ENCODE assay signal across 8 cellular contexts in the genomic region with DNA sequence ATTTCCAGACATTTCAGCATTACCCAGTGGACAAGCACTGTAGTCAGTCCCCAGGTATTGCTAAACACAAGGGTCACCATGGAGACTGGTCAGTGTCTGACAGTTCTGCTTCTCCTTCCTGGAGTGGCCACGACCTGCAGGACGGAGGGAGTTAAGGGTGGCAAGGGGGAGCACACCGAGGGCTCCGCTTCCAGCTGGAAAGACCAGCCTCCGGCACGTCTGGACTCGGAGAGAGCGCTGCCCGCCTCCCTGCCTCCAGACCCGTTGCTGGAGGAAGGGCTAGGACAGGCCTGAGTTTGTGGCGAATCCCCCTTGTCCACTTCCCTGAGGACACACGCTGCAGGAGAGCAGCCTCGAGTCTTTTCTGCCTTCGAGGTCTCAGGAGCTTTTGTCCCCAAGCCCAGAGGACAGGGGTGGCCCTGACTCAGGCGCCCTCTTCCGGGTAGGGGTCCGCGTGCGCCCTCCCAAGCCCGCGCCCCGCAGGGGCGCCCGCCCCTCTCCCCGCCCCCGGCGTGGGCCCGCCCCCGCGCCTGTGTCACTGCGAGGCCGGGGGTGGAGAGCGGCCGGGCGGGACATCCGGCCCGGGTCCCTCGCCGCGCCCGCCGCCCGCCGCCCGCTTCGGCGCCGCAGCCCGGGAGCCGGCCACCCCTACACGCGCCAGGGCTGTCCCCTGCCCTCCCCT. TPM values are rescaled to one million over a fixed set of nuclear protein-coding genes. Genes with fewer than 3 reads are reported as not detected.
A peak's percentile ranks its signal among the peaks of the same experiment; 100 is the strongest.
DNase-seq lines count a peak whose midpoint lies in the region; ATAC-seq and TF ChIP-seq lines count a peak whose summit lies in the region.

A gene with protein sequence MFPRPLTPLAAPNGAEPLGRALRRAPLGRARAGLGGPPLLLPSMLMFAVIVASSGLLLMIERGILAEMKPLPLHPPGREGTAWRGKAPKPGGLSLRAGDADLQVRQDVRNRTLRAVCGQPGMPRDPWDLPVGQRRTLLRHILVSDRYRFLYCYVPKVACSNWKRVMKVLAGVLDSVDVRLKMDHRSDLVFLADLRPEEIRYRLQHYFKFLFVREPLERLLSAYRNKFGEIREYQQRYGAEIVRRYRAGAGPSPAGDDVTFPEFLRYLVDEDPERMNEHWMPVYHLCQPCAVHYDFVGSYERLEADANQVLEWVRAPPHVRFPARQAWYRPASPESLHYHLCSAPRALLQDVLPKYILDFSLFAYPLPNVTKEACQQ (plus strand): TSS at position 562 of the 682 bp plus-strand sequence. CDS start 230 bp downstream, outside the sequence.

- TF ChIP-seq CTCF in lower lobe of right lung (IDR thresholded peaks at IDR 0.05): no peak

- H3K27ac Mint-ChIP-seq in activated CD4-positive, alpha-beta memory T cell treated with anti-CD3 and anti-CD28 coated beads, Interleukin-2, amount 10 ng/mL, durations not matched to agents 7 days and 5 days: peak within 1 kb of the TSS; percentile 79

- H3K4me3 ChIP-seq in lower lobe of right lung: peak within 1 kb of the TSS; percentile 96

- peaks cover 5% of the 10 kb centered on the region for H3K36me3 Mint-ChIP-seq in activated CD4-positive, alpha-beta memory T cell treated with anti-CD3 and anti-CD28 coated beads, Interleukin-2, amount 10 ng/mL, durations not matched to agents 7 days and 5 days (ENCODE audit: low read depth)

- POLR2A ChIA-PET in activated CD4-positive, alpha-beta memory T cell treated with anti-CD3 and anti-CD28 coated beads, Interleukin-2, amount 10 ng/mL, durations not matched to agents 7 days and 5 days (lab: Charles Lee): interaction anchor here (1.4 to 2.9 kb wide), 3 partner anchors 14 to 30 kb away, joined by 5 to 15 read pairs (median 6); a partner anchor contains a TSS

- no peaks in the 10 kb centered on the region for H3K9me3 ChIP-seq in lower lobe of right lung

- DNase-seq in DMS 273 (lab: John Stamatoyannopoulos, UW; ENCODE audit: unreplicated experiment) (peak; percentile 77), DMS 273 treated with DMSO at 0.1 percent for 48 hours (lab: John Stamatoyannopoulos, UW) (no peak), NCI-H2227 (lab: John Stamatoyannopoulos, UW; ENCODE audit: unreplicated experiment) (peak; percentile 72), lower lobe of right lung (peak; percentile 69)
- DNase-seq in activated CD4-positive, alpha-beta memory T cell treated with anti-CD3 and anti-CD28 coated beads, Interleukin-2, amount 10 ng/mL, durations not matched to agents 7 days and 5 days: peak; percentile 69
- peak; percentile 60 for DNase-seq in effector CD8-positive, alpha-beta T cell (lab: John Stamatoyannopoulos, UW)
- DNase-seq in stimulated activated CD8-positive, alpha-beta memory T cell treated with anti-CD3 and anti-CD28 coated beads, Interleukin-15, amount 100 ng/mL, for 24 hours (ENCODE audit: low read depth): peak; percentile 26

- H3K27me3 ChIP-seq in lower lobe of right lung (ENCODE audit: low read depth): no peaks in the 10 kb centered on the region

- H3K36me3 ChIP-seq in lower lobe of right lung: peaks cover 15% of the 10 kb centered on the region

- peak within 1 kb of the TSS; percentile 92 for H3K4me3 Mint-ChIP-seq in activated CD4-positive, alpha-beta memory T cell treated with anti-CD3 and anti-CD28 coated beads, Interleukin-2, amount 10 ng/mL, durations not matched to agents 7 days and 5 days

- H3K27me3 Mint-ChIP-seq in activated CD4-positive, alpha-beta memory T cell treated with anti-CD3 and anti-CD28 coated beads, Interleukin-2, amount 10 ng/mL, durations not matched to agents 7 days and 5 days: peaks cover 1% of the 10 kb centered on the region

- peak; percentile 58 for ATAC-seq in HG02571 (IDR thresholded peaks at IDR 0.05; ENCODE audit: unreplicated experiment)
- ATAC-seq in lower lobe of right lung: peak; percentile 87 to 90

- H3K27ac ChIP-seq in lower lobe of right lung: peak within 1 kb of the TSS; percentile 94

- peaks cover 31% of the 10 kb centered on the region for H3K4me1 Mint-ChIP-seq in activated CD4-positive, alpha-beta memory T cell treated with anti-CD3 and anti-CD28 coated beads, Interleukin-2, amount 10 ng/mL, durations not matched to agents 7 days and 5 days

- intact Hi-C loops in lower lobe of right lung (cut with DNase I): no loop called here

- peaks cover 26% of the 10 kb centered on the region for H3K4me1 ChIP-seq in lower lobe of right lung

- CTCF ChIA-PET in activated CD4-positive, alpha-beta memory T cell treated with anti-CD3 and anti-CD28 coated beads, Interleukin-2, amount 10 ng/mL, durations not matched to agents 7 days and 5 days (lab: Charles Lee): no interaction called here

- H3K9me3 Mint-ChIP-seq in activated CD4-positive, alpha-beta memory T cell treated with anti-CD3 and anti-CD28 coated beads, Interleukin-2, amount 10 ng/mL, durations not matched to agents 7 days and 5 days: no peaks in the 10 kb centered on the region

RNA-seq across cellular contexts. Expression of the gene that starts here (rescaled TPM):
- 10 to 100 TPM; 13.9 to 15.9 TPM for total RNA-seq in activated CD4-positive, alpha-beta memory T cell treated with anti-CD3 and anti-CD28 coated beads, Interleukin-2, amount 10 ng/mL, durations not matched to agents 7 days and 5 days
- total RNA-seq in lower lobe of right lung: 15.9 TPM
